In genomic region chr18:9102391-9103216, GRCh38 we compare ENCODE assay signal across 8 cellular contexts.
DNase-seq lines count a peak whose midpoint lies in the region; ATAC-seq and FAIRE-seq lines count a peak whose summit lies in the region.

Gene NDUFV2 (plus strand): TSS chr18:9102699. CDS start chr18:9102744, 45 bp downstream.

- FAIRE-seq in HTR-8/SVneo (lab: Jason Lieb, UNC): peak; percentile 76

- ATAC-seq in GM21381 (IDR thresholded peaks at IDR 0.05; ENCODE audit: unreplicated experiment): peak; percentile 89

- H3K4me1 ChIP-seq in effector memory CD4-positive, alpha-beta T cell (ENCODE audit: control insufficient read depth, insufficient read depth, low read length, poor library complexity, severe bottlenecking): peaks cover 3% of the 10 kb centered on the region

- peak within 1 kb of the TSS; percentile 70 for H3K4me3 ChIP-seq in effector memory CD4-positive, alpha-beta T cell (ENCODE audit: insufficient read depth, low read depth, low read length, poor library complexity, severe bottlenecking)

- H3K9me3 ChIP-seq in effector memory CD4-positive, alpha-beta T cell (ENCODE audit: control insufficient read depth, low read length): no peaks in the 10 kb centered on the region

- no peaks in the 10 kb centered on the region for H3K27me3 ChIP-seq in effector memory CD4-positive, alpha-beta T cell (replicated peaks; ENCODE audit: control insufficient read depth, insufficient read depth, low read length, poor library complexity, severe bottlenecking)

- peak; percentile 99 for DNase-seq in COR-L47 (lab: John Stamatoyannopoulos, UW)
- peak; percentile 91 for DNase-seq in HTR-8/SVneo (ENCODE audit: insufficient read length, low spot score)
- DNase-seq in NOMO-1 treated with DMSO at 0.1 percent for 48 hours (lab: John Stamatoyannopoulos, UW; ENCODE audit: unreplicated experiment): peak; percentile 91
- peak; percentile 94 to 96 for DNase-seq in activated CD8-positive, alpha-beta memory T cell treated with anti-CD3 and anti-CD28 coated beads for 4 hours (ENCODE audit: low read depth in 2 of 2)
- peak; percentile 93 to 95 (median 93) for DNase-seq in effector memory CD4-positive, alpha-beta T cell
- DNase-seq in medulla oblongata (ENCODE audit: extremely low spot score): peak; percentile 97
- peak; percentile 94 to 99 (median 97) for DNase-seq in stimulated activated CD4-positive, alpha-beta T cell treated with anti-CD3 and anti-CD28 coated beads, TNF-alpha, amount 100 ng/mL, for 48 hours (ENCODE audit: low read depth in 3 of 3)

- H3K36me3 ChIP-seq in effector memory CD4-positive, alpha-beta T cell (ENCODE audit: control insufficient read depth, insufficient read depth, low read length): no peaks in the 10 kb centered on the region

- H3K27ac ChIP-seq in effector memory CD4-positive, alpha-beta T cell (ENCODE audit: insufficient read depth, low read length, poor library complexity, severe bottlenecking): peak within 1 kb of the TSS; percentile 88

Comparison
In these comparisons a context has a peak if more than half of its experiments do, and no peak if none do; other contexts are left out.
1. Peak in every context shown above with its lines: DNase-seq, ATAC-seq, H3K4me3 ChIP-seq and H3K27ac ChIP-seq.